11 cellular contexts compared by ENCODE assay signal in the genomic region with DNA sequence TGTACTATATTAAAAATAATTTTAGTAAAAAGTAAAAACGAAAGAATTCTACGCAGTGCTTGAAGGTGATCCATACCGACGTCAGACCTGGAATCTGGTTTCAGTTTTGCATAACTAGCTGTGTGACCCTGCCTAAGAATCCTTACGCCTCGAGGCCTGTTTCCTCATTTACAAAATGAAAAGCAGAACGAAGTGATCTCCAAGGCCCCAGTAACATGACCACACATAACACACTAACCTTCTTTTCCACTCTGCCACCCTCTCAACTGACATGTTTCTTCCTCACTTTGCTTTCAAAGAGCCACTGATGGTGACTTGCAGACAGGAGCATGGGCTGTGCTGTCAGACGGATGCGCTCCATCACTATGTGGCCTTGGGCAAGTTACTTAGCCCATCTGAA. TPM values are rescaled to one million over a fixed set of nuclear protein-coding genes. Genes with fewer than 3 reads are reported as not detected.
DNase-seq lines count a peak whose midpoint lies in the region; ATAC-seq and TF ChIP-seq lines count a peak whose summit lies in the region.
"Had no signal": no experiment of that assay in that cellular context is flagged by ENCODE, and none has a peak within 500 bp of the region (broad histone marks: within the 10 kb centered on the region; RNA-seq: fewer than 3 reads in every experiment).

No MANE protein-coding gene starts in this region.

- in situ Hi-C loops in GM13976 (cut with MboI; ENCODE audit: low sequenced_read_pairs, unreplicated experiment), result loop anchor here (25.0 kb wide), 1 partner anchor 277 kb away; no protein-coding TSS in a partner anchor

- 59% methylated on average over 9 of the region's 9 CpGs for whole genome bisulfite sequencing in hepatocyte (ENCODE audit: low lambda C conversion rate, missing lambda C conversion rate)

- no peaks in the 10 kb centered on the region for H3K9me3 Mint-ChIP-seq in GM23338

- H3K4me3 Mint-ChIP-seq in GM23338 (no peak overlapping the region), T-helper 17 cell (peak overlapping the region; percentile 66)

- H3K27ac Mint-ChIP-seq in GM23338 (no peak overlapping the region), T-helper 17 cell (peak overlapping the region; percentile 53)

- peaks cover 7% of the 10 kb centered on the region for H3K27me3 Mint-ChIP-seq in GM23338 (ENCODE audit: insufficient read depth, low read depth, poor library complexity)
- H3K27me3 Mint-ChIP-seq in T-helper 17 cell, result no peaks in the 10 kb centered on the region

- H3K9me3 ChIP-seq in T-helper 17 cell (ENCODE audit: control insufficient read depth, low read length, poor library complexity, severe bottlenecking) (no peaks in the 10 kb centered on the region), hepatocyte (ENCODE audit: low read depth) (no peaks in the 10 kb centered on the region)
- H3K9me3 ChIP-seq: mucosa of descending colon had no signal

- H2AFZ ChIP-seq in ACC112 (ENCODE audit: low read length, unreplicated experiment) (no peak overlapping the region), GM23338 (no peak overlapping the region), hepatocyte (no peak overlapping the region)

- TF ChIP-seq CTCF in GM23338 (conservative IDR thresholded peaks at IDR 0.05; ENCODE audit: low read depth in 2 of 2) (no peak), hepatocyte (IDR thresholded peaks at IDR 0.05; ENCODE audit: poor library complexity) (no peak), GM13976 (IDR thresholded peaks at IDR 0.05; ENCODE audit: borderline replicate concordance, control extremely low read depth, extremely low read depth, insufficient read depth, missing control alignments) (no peak)

- H3K36me3 Mint-ChIP-seq in GM23338 (ENCODE audit: low read depth) (peaks cover 17% of the 10 kb centered on the region), T-helper 17 cell (ENCODE audit: low read depth) (peaks cover 11% of the 10 kb centered on the region)

- H3K36me3 ChIP-seq in ACC112 (ENCODE audit: insufficient read depth, low read length), result 0 out of 2 replicates have a peak, but pooled peaks cover 5% of the 10 kb centered on the region
- peaks cover 6% of the 10 kb centered on the region for H3K36me3 ChIP-seq in GM23338 (ENCODE audit: insufficient read depth)
- no peaks in the 10 kb centered on the region for H3K36me3 ChIP-seq in hepatocyte (replicated peaks; ENCODE audit: insufficient read depth, low read depth)

- H3K79me2 ChIP-seq in ACC112 (ENCODE audit: control insufficient read depth, insufficient read depth, low read length, unreplicated experiment) (peaks cover 76% of the 10 kb centered on the region), GM23338 (replicated peaks; ENCODE audit: insufficient read depth) (peaks cover 77% of the 10 kb centered on the region), hepatocyte (peaks cover 80% of the 10 kb centered on the region)

- H3K4me1 ChIP-seq in ACC112 (ENCODE audit: control insufficient read depth, insufficient read depth, low read length, unreplicated experiment), result peaks cover 20% of the 10 kb centered on the region
- H3K4me1 ChIP-seq in GM23338 (ENCODE audit: insufficient read depth), result peaks cover 36% of the 10 kb centered on the region
- H3K4me1 ChIP-seq in hepatocyte (ENCODE audit: insufficient read depth), result peaks cover 10% of the 10 kb centered on the region

- peak overlapping the region; percentile 60 for H3K4me3 ChIP-seq in ACC112 (ENCODE audit: low read depth, low read length)
- no peak overlapping the region for H3K4me3 ChIP-seq in GM23338
- no peak overlapping the region for H3K4me3 ChIP-seq in hepatocyte
- H3K4me3 ChIP-seq: mucosa of descending colon had no signal

- DNase-seq in GM23338 (ENCODE audit: low spot score), result no peak
- DNase-seq in T-helper 17 cell, result no peak
- no peak for DNase-seq in hepatocyte (ENCODE audit: low spot score)
- no peak for DNase-seq in GM13976 (ENCODE audit: low spot score)
- DNase-seq in iPS-NIHi7 (ENCODE audit: extremely low spot score), result no peak
- no peak for DNase-seq in NCI-H1436 treated with DMSO at 0.1 percent for 48 hours (lab: John Stamatoyannopoulos, UW)
- DNase-seq: NCI-H146, SW 1271 had no signal

- no peak for ATAC-seq in GM23338
- ATAC-seq in T-helper 17 cell, result no peak
- ATAC-seq in GM18858 (IDR thresholded peaks at IDR 0.05; ENCODE audit: unreplicated experiment), result no peak
- ATAC-seq: mucosa of descending colon had no signal

- H4K20me1 ChIP-seq in GM23338 (replicated peaks; ENCODE audit: insufficient read depth) (peaks cover 42% of the 10 kb centered on the region), hepatocyte (ENCODE audit: insufficient read depth, poor library complexity, severe bottlenecking) (peaks cover 12% of the 10 kb centered on the region)

- H3K9me2 ChIP-seq in GM23338 (ENCODE audit: insufficient read depth) (no peaks in the 10 kb centered on the region), hepatocyte (replicated peaks; ENCODE audit: insufficient read depth) (no peaks in the 10 kb centered on the region)

- H3K27me3 ChIP-seq in ACC112 (ENCODE audit: insufficient read depth, low read length) (no peaks in the 10 kb centered on the region), GM23338 (ENCODE audit: insufficient read depth) (no peaks in the 10 kb centered on the region), hepatocyte (no peaks in the 10 kb centered on the region)

- H3K4me1 Mint-ChIP-seq in GM23338 (peaks cover 27% of the 10 kb centered on the region), T-helper 17 cell (peaks cover 53% of the 10 kb centered on the region)

- H3F3A ChIP-seq in GM23338 (replicated peaks; ENCODE audit: low read depth), result no peaks in the 10 kb centered on the region

- peak overlapping the region; percentile 45; the same call in 1 of the 2 replicates for H3K4me2 ChIP-seq in GM23338
- H3K4me2 ChIP-seq in hepatocyte, result peak overlapping the region; percentile 4

- H3K27ac ChIP-seq in ACC112 (ENCODE audit: low read depth, low read length), result peak overlapping the region; percentile 49; the same call in 1 of the 2 replicates
- H3K27ac ChIP-seq in GM23338 (ENCODE audit: low read depth), result 0 out of 2 replicates have a peak overlapping the region, but pooled peaks have one; percentile 55
- no peak overlapping the region for H3K27ac ChIP-seq in hepatocyte

TF ChIP-seq in GM23338, 12 proteins besides CTCF, POLR2A, EP300 and RAD21 (continues in another document):
- TF ChIP-seq EZH2phosphoT487 (IDR thresholded peaks at IDR 0.05; ENCODE audit: unreplicated experiment) (no peak), ZNF114 (CRISPR knock-in tag; IDR thresholded peaks at IDR 0.05) (no peak)

RNA-seq across cellular contexts. Expression of a gene that starts 4.8 kb away (rescaled TPM):
- total RNA-seq in GM23338 (2014; rRNA removed; shearing (Covaris generic)), result 21.1 and 25.6 TPM in 2 replicates
- polyA plus RNA-seq in GM23338 (2016; fragmentation: Nextera tagmentation; extraction: Ambion mirVana) (47.9 and 52.7 TPM in 2 replicates), hepatocyte (47.6 and 52.2 TPM in 2 replicates)
- total RNA-seq in T-helper 17 cell (10 to 100 TPM; 14.3 to 14.4 TPM), hepatocyte (27.1 and 27.4 TPM in 2 replicates)

RNA-seq across cellular contexts. Expression of a gene that starts 15.9 kb away (rescaled TPM):
- 20.6 and 27.3 TPM in 2 replicates for total RNA-seq in GM23338 (2014; rRNA removed; shearing (Covaris generic))
- 6.7 and 8.0 TPM in 2 replicates for polyA plus RNA-seq in GM23338 (2016; fragmentation: Nextera tagmentation; extraction: Ambion mirVana)
- 10 to 100 TPM; 17.5 to 17.6 TPM for total RNA-seq in T-helper 17 cell
- 13.3 and 15.6 TPM in 2 replicates for total RNA-seq in hepatocyte
- 10.3 and 14.6 TPM in 2 replicates for polyA plus RNA-seq in hepatocyte
